Comparison of ENCODE assay signal across 8 cellular contexts in the genomic region with DNA sequence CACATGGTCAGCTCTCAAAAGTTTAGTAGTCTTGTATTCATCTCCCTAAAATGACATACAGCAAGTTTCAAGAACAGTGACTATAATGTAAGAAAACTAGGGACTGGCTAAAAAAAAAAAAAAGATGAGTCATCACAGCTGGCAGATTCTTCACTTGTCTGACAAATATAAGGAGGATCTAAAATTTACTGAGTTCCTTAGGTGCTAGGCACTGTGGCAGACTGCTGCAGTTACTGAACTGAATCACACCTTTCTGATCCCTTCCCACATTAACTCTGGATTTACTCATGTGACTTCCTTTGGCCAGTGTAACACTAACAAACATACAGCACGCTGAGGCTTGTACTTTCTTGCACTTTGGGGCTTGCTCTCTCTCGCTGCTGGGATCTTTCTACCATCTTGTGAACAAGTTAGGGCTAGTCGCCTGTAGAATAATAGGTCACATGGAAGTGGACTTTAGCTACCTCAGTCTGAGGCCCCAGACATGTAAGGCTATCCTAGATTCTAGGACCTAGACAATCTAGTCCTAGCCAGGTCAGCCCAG. TPM values are rescaled to one million over a fixed set of nuclear protein-coding genes. Genes with fewer than 3 reads are reported as not detected.
DNase-seq lines count a peak whose midpoint lies in the region; ATAC-seq and TF ChIP-seq lines count a peak whose summit lies in the region.

No MANE protein-coding gene starts in this region.

- TF ChIP-seq POLR2A in gastroesophageal sphincter (IDR thresholded peaks at IDR 0.05) = no peak

- H3K27me3 ChIP-seq in gastroesophageal sphincter = no peaks in the 10 kb centered on the region

- peaks cover 10 to 18% (median 10%) of the 10 kb centered on the region in 3 donors for H3K4me1 ChIP-seq in gastroesophageal sphincter

- peak overlapping the region; percentile 20 to 56 (median 42) for H3K27ac ChIP-seq in gastroesophageal sphincter

- H3K36me3 ChIP-seq in gastroesophageal sphincter = peaks cover 0 to 10% of the 10 kb centered on the region in 2 donors

- peaks cover 33% of the 10 kb centered on the region for H3K36me3 Mint-ChIP-seq in activated CD4-positive, alpha-beta T cell treated with anti-CD3 and anti-CD28 coated beads, Interleukin-2, amount 10 ng/mL, durations not matched to agents 24 days and 14 days (ENCODE audit: low read depth)

- peaks cover 9% of the 10 kb centered on the region for H3K4me1 Mint-ChIP-seq in activated CD4-positive, alpha-beta T cell treated with anti-CD3 and anti-CD28 coated beads, Interleukin-2, amount 10 ng/mL, durations not matched to agents 24 days and 14 days
- H3K4me1 Mint-ChIP-seq in stimulated activated naive CD8-positive, alpha-beta T cell treated with anti-CD3 and anti-CD28 coated beads, Interleukin-15, amount 100 ng/mL, for 72 hours = peaks cover 19% of the 10 kb centered on the region

- H3K4me3 Mint-ChIP-seq in activated CD4-positive, alpha-beta T cell treated with anti-CD3 and anti-CD28 coated beads, Interleukin-2, amount 10 ng/mL, durations not matched to agents 24 days and 14 days = peak overlapping the region; percentile 15
- H3K4me3 Mint-ChIP-seq in stimulated activated naive CD8-positive, alpha-beta T cell treated with anti-CD3 and anti-CD28 coated beads, Interleukin-15, amount 100 ng/mL, for 72 hours = no peak overlapping the region

- no peaks in the 10 kb centered on the region for H3K9me3 ChIP-seq in gastroesophageal sphincter

- no peak for TF ChIP-seq EP300 in gastroesophageal sphincter (IDR thresholded peaks at IDR 0.05)

- WGBS in gastroesophageal sphincter (ENCODE audit: low coverage in 1 of 2), 2 donors = 20 to 24% methylated on average over 1 to 3 of the region's 3 CpGs

- ATAC-seq in HG02798 (IDR thresholded peaks at IDR 0.05; ENCODE audit: poor library complexity, unreplicated experiment) (peak; percentile 53), gastroesophageal sphincter (no peak), HG03025 (IDR thresholded peaks at IDR 0.05; ENCODE audit: low FRiP score, unreplicated experiment) (no peak)
- ATAC-seq in stimulated activated naive CD8-positive, alpha-beta T cell treated with anti-CD3 and anti-CD28 coated beads, Interleukin-15, amount 100 ng/mL, for 72 hours = peak; percentile 99

- H3K27me3 Mint-ChIP-seq in activated CD4-positive, alpha-beta T cell treated with anti-CD3 and anti-CD28 coated beads, Interleukin-2, amount 10 ng/mL, durations not matched to agents 24 days and 14 days = no peaks in the 10 kb centered on the region
- no peaks in the 10 kb centered on the region for H3K27me3 Mint-ChIP-seq in stimulated activated naive CD8-positive, alpha-beta T cell treated with anti-CD3 and anti-CD28 coated beads, Interleukin-15, amount 100 ng/mL, for 72 hours

- peak overlapping the region; percentile 69 for H3K27ac Mint-ChIP-seq in activated CD4-positive, alpha-beta T cell treated with anti-CD3 and anti-CD28 coated beads, Interleukin-2, amount 10 ng/mL, durations not matched to agents 24 days and 14 days
- H3K27ac Mint-ChIP-seq in stimulated activated naive CD8-positive, alpha-beta T cell treated with anti-CD3 and anti-CD28 coated beads, Interleukin-15, amount 100 ng/mL, for 72 hours = peak overlapping the region; percentile 15 to 76

- H3K4me3 ChIP-seq in gastroesophageal sphincter = no peak overlapping the region

- TF ChIP-seq CTCF in gastroesophageal sphincter (IDR thresholded peaks at IDR 0.05) = no peak

- in situ Hi-C loops in Caki2 (cut with HindIII; ENCODE audit: low pct_unique_long_range_greater_than_20kb, low sequenced_read_pairs) = no loop called here

- peak; percentile 90 for DNase-seq in Caki2 (ENCODE audit: low read depth)
- peak; percentile 59 for DNase-seq in activated CD4-positive, alpha-beta T cell treated with anti-CD3 and anti-CD28 coated beads, Interleukin-2, amount 10 ng/mL, durations not matched to agents 24 days and 14 days
- DNase-seq in stimulated activated naive CD8-positive, alpha-beta T cell treated with anti-CD3 and anti-CD28 coated beads, Interleukin-15, amount 100 ng/mL, for 72 hours = peak in 1 of 2 donors; percentile 26
- no peak for DNase-seq in NCI-H1417 (lab: John Stamatoyannopoulos, UW)
- DNase-seq in GM19238 (ENCODE audit: insufficient read length, low spot score) = no peak

- intact Hi-C loops in activated CD4-positive, alpha-beta T cell treated with anti-CD3 and anti-CD28 coated beads, Interleukin-2, amount 10 ng/mL, durations not matched to agents 24 days and 14 days (cut with micrococcal nuclease) = loop anchor here (1.0 kb wide), 2 partner anchors 30 to 138 kb away; no protein-coding TSS in a partner anchor

- no peaks in the 10 kb centered on the region for H3K9me3 Mint-ChIP-seq in activated CD4-positive, alpha-beta T cell treated with anti-CD3 and anti-CD28 coated beads, Interleukin-2, amount 10 ng/mL, durations not matched to agents 24 days and 14 days
- no peaks in the 10 kb centered on the region for H3K9me3 Mint-ChIP-seq in stimulated activated naive CD8-positive, alpha-beta T cell treated with anti-CD3 and anti-CD28 coated beads, Interleukin-15, amount 100 ng/mL, for 72 hours

RNA-seq across cellular contexts. Expression of a gene that starts 32.1 kb away (rescaled TPM):
- 10.3 and 23.0 TPM in 2 replicates for total RNA-seq in Caki2 (2014; rRNA removed; shearing (Covaris generic); ENCODE audit: low replicate concordance)
- total RNA-seq in activated CD4-positive, alpha-beta T cell treated with anti-CD3 and anti-CD28 coated beads, Interleukin-2, amount 10 ng/mL, durations not matched to agents 24 days and 14 days = 89.7 TPM in 2 replicates
- total RNA-seq in gastroesophageal sphincter = 10 to 100 TPM; 17.0 to 36.9 (median 21.6) TPM

Comparison
In these comparisons a context has a peak if more than half of its experiments do, and no peak if none do; other contexts are left out.
1. DNase-seq: peak in Caki2 (single experiment) and activated CD4-positive, alpha-beta T cell treated with anti-CD3 and anti-CD28 coated beads, Interleukin-2, amount 10 ng/mL, durations not matched to agents 24 days and 14 days (single experiment); none in NCI-H1417 (0 of 3) and GM19238 (single experiment).
2. ATAC-seq: peak in HG02798 (single experiment) and stimulated activated naive CD8-positive, alpha-beta T cell treated with anti-CD3 and anti-CD28 coated beads, Interleukin-15, amount 100 ng/mL, for 72 hours (single experiment); none in gastroesophageal sphincter (single experiment) and HG03025 (single experiment).